ENCODE assay signal across 14 cellular contexts in genomic region chr17:80890551-80890930, GRCh38.
DNase-seq lines count a peak whose midpoint lies in the region; ATAC-seq and TF ChIP-seq lines count a peak whose summit lies in the region.
"Had no signal": no experiment of that assay in that cellular context is flagged by ENCODE, and none has a peak within 500 bp of the region (broad histone marks: within the 10 kb centered on the region; RNA-seq: fewer than 3 reads in every experiment).

No MANE protein-coding gene starts in this region.

- no peak for TF ChIP-seq RAD21 in HCT116 (IDR thresholded peaks at IDR 0.05; ENCODE audit: low read depth)

- H3K4me1 ChIP-seq in BLaER1 treated with 17β-estradiol and CSF1 and Interleukin-3, amounts not matched to agents 10 nM and 100 nM: peaks cover 70 to 99% (median 83%) of the 10 kb centered on the region in 10 experiments
- H3K4me1 ChIP-seq in HCT116 (ENCODE audit: control insufficient read depth in 1 of 2, insufficient read depth in 2 of 2, low read length in 2 of 2) (peaks cover 37 to 48% of the 10 kb centered on the region in 2 experiments), neuronal stem cell (ENCODE audit: control insufficient read depth in 2 of 2, insufficient read depth in 1 of 2, low read depth in 1 of 2, low read length in 2 of 2) (peaks cover 0 to 17% of the 10 kb centered on the region in 2 donors), ovary (ENCODE audit: insufficient read depth) (peaks cover 5% of the 10 kb centered on the region)
- H3K4me1 ChIP-seq: thyroid gland had no signal

- H4K91ac ChIP-seq in neuronal stem cell (ENCODE audit: low read depth, low read length, poor library complexity): no peak overlapping the region

- no peaks in the 10 kb centered on the region for H3K79me2 ChIP-seq in HCT116 (ENCODE audit: insufficient read depth, low read length)

- peaks cover 20 to 52% (median 42%) of the 10 kb centered on the region in 11 experiments for H3K36me3 ChIP-seq in BLaER1 treated with 17β-estradiol and CSF1 and Interleukin-3, amounts not matched to agents 10 nM and 100 nM
- H3K36me3 ChIP-seq in HCT116 (ENCODE audit: control insufficient read depth in 1 of 2, insufficient read depth in 2 of 2, low read length in 2 of 2): peaks cover 2 to 13% of the 10 kb centered on the region in 2 experiments; a peak in 2 of 4 replicates
- peaks cover 16 to 43% of the 10 kb centered on the region in 2 donors for H3K36me3 ChIP-seq in neuronal stem cell (replicated peaks in 1 of 2; ENCODE audit: control insufficient read depth in 2 of 2, insufficient read depth in 2 of 2, low read length in 2 of 2)
- H3K36me3 ChIP-seq in ovary: no peaks in the 10 kb centered on the region

- RAD21 ChIA-PET in HCT116 (lab: Charles Lee; ENCODE audit: low non-redundant PET in 1 of 2, low total read pairs in 2 of 2, uncharacterized antibody in 2 of 2, unreplicated experiment in 2 of 2): no interaction called here

- no peak overlapping the region for H2BK12ac ChIP-seq in neuronal stem cell (ENCODE audit: low read length)

- TF ChIP-seq EP300 in ovary (IDR thresholded peaks at IDR 0.05): no peak

- peaks cover 3% of the 10 kb centered on the region for H3K79me1 ChIP-seq in neuronal stem cell (ENCODE audit: low read depth, low read length)

- intact Hi-C loops in HCT116 (cut with micrococcal nuclease): loop anchor here (2.0 to 10.0 kb wide), 3 partner anchors 24 to 436 kb away; no protein-coding TSS in a partner anchor
- intact Hi-C loops in ovary (cut with DNase I): no loop called here

- no peak overlapping the region for H3K4ac ChIP-seq in neuronal stem cell (ENCODE audit: low read length)

- peak overlapping the region; percentile 37 for H2AK5ac ChIP-seq in neuronal stem cell (ENCODE audit: low read depth, low read length)

- H2BK15ac ChIP-seq in neuronal stem cell (ENCODE audit: low read length): no peak overlapping the region

- WGBS in neuronal stem cell (ENCODE audit: extremely low coverage in 2 of 2, insufficient read length in 2 of 2, insufficient replicate concordance in 1 of 2), 2 donors: no CpG with 5 or more reads among the region's 17 CpGs
- WGBS in ovary, 3 donors: 90 to 95% (median 92%) methylated on average over 17 of the region's 17 CpGs

- POLR2A ChIA-PET in HCT116 (lab: Charles Lee): no interaction called here
- POLR2A ChIA-PET in activated naive CD8-positive, alpha-beta T cell treated with anti-CD3 and anti-CD28 coated beads, Interleukin-2, amount 10 ng/mL, durations not matched to agents 7 days and 5 days (lab: Charles Lee): interaction anchor here (1.3 to 2.2 kb wide), 2 partner anchors 43 to 45 kb away, joined by 4 to 9 read pairs; no protein-coding TSS in a partner anchor

- TF ChIP-seq POLR2A in HCT116 (IDR thresholded peaks at IDR 0.05; ENCODE audit: borderline replicate concordance, extremely low read depth, insufficient read depth, insufficient read length): no peak
- TF ChIP-seq POLR2A in ovary (IDR thresholded peaks at IDR 0.05): no peak

- no peak overlapping the region for H3K23ac ChIP-seq in neuronal stem cell (ENCODE audit: low read depth, low read length, poor library complexity)

- DNase-seq in HCT116 (ENCODE audit: low read depth, low spot score): no peak
- DNase-seq in activated naive CD8-positive, alpha-beta T cell treated with anti-CD3 and anti-CD28 coated beads, Interleukin-2, amount 10 ng/mL, durations not matched to agents 7 days and 5 days: no peak
- DNase-seq in neuronal stem cell (ENCODE audit: low spot score): no peak
- no peak for DNase-seq in NCI-H446 (lab: John Stamatoyannopoulos, UW)
- DNase-seq in ovary: no peak
- no peak for DNase-seq in NCI-H226
- DNase-seq: activated CD8-positive, alpha-beta memory T cell treated with anti-CD3 and anti-CD28 coated beads, Interleukin-2, amount 50 U/mL, for 4 hours; dermis blood vessel endothelial cell; NCI-H446 treated with DMSO at 0.1 percent for 48 hours; thyroid gland had no signal

- H3K9me3 ChIP-seq in BLaER1 treated with 17β-estradiol and CSF1 and Interleukin-3, amounts not matched to agents 10 nM and 100 nM (replicated peaks in 1 of 11): no peaks in the 10 kb centered on the region
- H3K9me3 ChIP-seq in HCT116 (ENCODE audit: control insufficient read depth in 1 of 2, insufficient read depth in 1 of 2, low read depth in 1 of 2, low read length in 2 of 2) (no peaks in the 10 kb centered on the region), neuronal stem cell (replicated peaks in 1 of 2; ENCODE audit: control insufficient read depth in 2 of 2, insufficient read depth in 1 of 2, low read depth in 1 of 2, low read length in 2 of 2) (no peaks in the 10 kb centered on the region), ovary (no peaks in the 10 kb centered on the region)
- H3K9me3 ChIP-seq: heart left ventricle, thyroid gland had no signal

- CTCF ChIA-PET in HCT116 (lab: Charles Lee): interaction anchor here (0.5 kb wide), 1 partner anchor 156 kb away, joined by 3 read pairs; no protein-coding TSS in a partner anchor

- peaks cover 28% of the 10 kb centered on the region for H3K36me3 Mint-ChIP-seq in activated naive CD8-positive, alpha-beta T cell treated with anti-CD3 and anti-CD28 coated beads, Interleukin-2, amount 10 ng/mL, durations not matched to agents 7 days and 5 days

- peaks cover 23 to 53% (median 42%) of the 10 kb centered on the region in 11 experiments for H3K27me3 ChIP-seq in BLaER1 treated with 17β-estradiol and CSF1 and Interleukin-3, amounts not matched to agents 10 nM and 100 nM
- H3K27me3 ChIP-seq in HCT116 (ENCODE audit: insufficient read depth, low read length) (no peaks in the 10 kb centered on the region), neuronal stem cell (ENCODE audit: control insufficient read depth in 3 of 3, insufficient read depth in 3 of 3, low read depth in 1 of 3, low read length in 3 of 3) (no peaks in the 10 kb centered on the region), ovary (no peaks in the 10 kb centered on the region)
- H3K27me3 ChIP-seq: heart left ventricle, thyroid gland had no signal

- H3K4me3 ChIP-seq in BLaER1 treated with 17β-estradiol and CSF1 and Interleukin-3, amounts not matched to agents 10 nM and 100 nM: peak overlapping the region in 6 of 10 experiments; percentile 17 to 41 (median 28); a peak in 11 of 20 replicates
- H3K4me3 ChIP-seq in HCT116 (replicated peaks in 1 of 2; ENCODE audit: low read depth in 1 of 2, low read length in 2 of 2): peak overlapping the region; percentile 23 to 47; a peak in 3 of 4 replicates
- no peak overlapping the region for H3K4me3 ChIP-seq in neuronal stem cell (ENCODE audit: low read length in 2 of 2)
- H3K4me3 ChIP-seq in ovary: no peak overlapping the region
- H3K4me3 ChIP-seq: thyroid gland had no signal

- ATAC-seq in HCT116 (no peak), GM18870 (IDR thresholded peaks at IDR 0.05; ENCODE audit: unreplicated experiment) (no peak)
- no peak for ATAC-seq in activated naive CD8-positive, alpha-beta T cell treated with anti-CD3 and anti-CD28 coated beads, Interleukin-2, amount 10 ng/mL, durations not matched to agents 7 days and 5 days (ENCODE audit: low read depth)

- H2BK120ac ChIP-seq in neuronal stem cell (ENCODE audit: low read depth, low read length): no peak overlapping the region

- peak overlapping the region; percentile 17 for H3K18ac ChIP-seq in neuronal stem cell (ENCODE audit: low read length)

- BruUV-seq in HCT116 (replicated peaks; lab: Mats Ljungman, UMichigan): no TSS peak

- TF ChIP-seq CTCF in HCT116 (IDR thresholded peaks at IDR 0.05 in 2 of 3, conservative IDR thresholded peaks at IDR 0.05 in 1 of 3; ENCODE audit: borderline replicate concordance in 1 of 3, insufficient read depth in 1 of 3, low read depth in 2 of 3, low read length in 2 of 3) (peak in 2 of 3 experiments; percentile 20 to 56; a peak in 3 of 6 replicates), ovary (IDR thresholded peaks at IDR 0.05) (no peak)

- peak overlapping the region; percentile 89 to 98 (median 95) for H3K4me2 ChIP-seq in BLaER1 treated with 17β-estradiol and CSF1 and Interleukin-3, amounts not matched to agents 10 nM and 100 nM
- H3K4me2 ChIP-seq in HCT116 (ENCODE audit: low read length) (peak overlapping the region; percentile 83), neuronal stem cell (ENCODE audit: insufficient read depth, low read length, poor library complexity, severe bottlenecking) (no peak overlapping the region)

- H3K27ac ChIP-seq in BLaER1 treated with 17β-estradiol and CSF1 and Interleukin-3, amounts not matched to agents 10 nM and 100 nM: peak overlapping the region in 10 of 11 experiments; percentile 51 to 72 (median 66); a peak in 15 of 22 replicates
- H3K27ac ChIP-seq in HCT116 (ENCODE audit: low read depth, low read length): peak overlapping the region; percentile 96
- H3K27ac ChIP-seq in neuronal stem cell (replicated peaks; ENCODE audit: low read length): no peak overlapping the region
- no peak overlapping the region for H3K27ac ChIP-seq in ovary
- H3K27ac ChIP-seq: thyroid gland had no signal

- H2AFZ ChIP-seq in HCT116 (ENCODE audit: low read depth, low read length, poor library complexity, severe bottlenecking): no peak overlapping the region
- no peak overlapping the region for H2AFZ ChIP-seq in neuronal stem cell (ENCODE audit: low read length)

- H3K4me1 Mint-ChIP-seq in activated naive CD8-positive, alpha-beta T cell treated with anti-CD3 and anti-CD28 coated beads, Interleukin-2, amount 10 ng/mL, durations not matched to agents 7 days and 5 days: peaks cover 58% of the 10 kb centered on the region

- no peak overlapping the region for H2BK5ac ChIP-seq in neuronal stem cell (ENCODE audit: low read length)

- H3K27ac Mint-ChIP-seq in activated naive CD8-positive, alpha-beta T cell treated with anti-CD3 and anti-CD28 coated beads, Interleukin-2, amount 10 ng/mL, durations not matched to agents 7 days and 5 days: peak overlapping the region; percentile 85

- H3K9ac ChIP-seq in BLaER1 treated with 17β-estradiol and CSF1 and Interleukin-3, amounts not matched to agents 10 nM and 100 nM: peak overlapping the region in 9 of 11 experiments; percentile 43 to 66 (median 51); a peak in 16 of 22 replicates
- peak overlapping the region; percentile 65 for H3K9ac ChIP-seq in HCT116 (ENCODE audit: low read length)
- no peak overlapping the region for H3K9ac ChIP-seq in neuronal stem cell (ENCODE audit: low read depth, low read length, poor library complexity)
- H3K9ac ChIP-seq: KMS-11 had no signal

- H3K4me3 Mint-ChIP-seq in activated naive CD8-positive, alpha-beta T cell treated with anti-CD3 and anti-CD28 coated beads, Interleukin-2, amount 10 ng/mL, durations not matched to agents 7 days and 5 days: peak overlapping the region; percentile 72

- H4K20me1 ChIP-seq in BLaER1 treated with 17β-estradiol and CSF1 and Interleukin-3, amounts not matched to agents 10 nM and 100 nM: peaks cover 68 to 100% (median 95%) of the 10 kb centered on the region in 11 experiments; a peak in 21 of 22 replicates
- no peaks in the 10 kb centered on the region; the same call in 1 of the 2 replicates for H4K20me1 ChIP-seq in HCT116 (ENCODE audit: insufficient read depth)

- H3K27me3 Mint-ChIP-seq in activated naive CD8-positive, alpha-beta T cell treated with anti-CD3 and anti-CD28 coated beads, Interleukin-2, amount 10 ng/mL, durations not matched to agents 7 days and 5 days: no peaks in the 10 kb centered on the region

- no peak overlapping the region for H4K8ac ChIP-seq in neuronal stem cell (ENCODE audit: low read depth, low read length)

- H3K9me3 Mint-ChIP-seq in activated naive CD8-positive, alpha-beta T cell treated with anti-CD3 and anti-CD28 coated beads, Interleukin-2, amount 10 ng/mL, durations not matched to agents 7 days and 5 days: no peaks in the 10 kb centered on the region

- no peak overlapping the region for H3K14ac ChIP-seq in neuronal stem cell (ENCODE audit: low read length)

- no peaks in the 10 kb centered on the region for H3K9me2 ChIP-seq in HCT116 (ENCODE audit: insufficient read depth)

Comparison
In these comparisons a context has a peak if more than half of its experiments do, and no peak if none do; other contexts are left out.
1. H3K27ac ChIP-seq: peak in BLaER1 treated with 17β-estradiol and CSF1 and Interleukin-3, amounts not matched to agents 10 nM and 100 nM (10 of 11) and HCT116 (single experiment); none in neuronal stem cell (single experiment) and ovary (0 of 2).
2. H3K4me3 ChIP-seq: peak in BLaER1 treated with 17β-estradiol and CSF1 and Interleukin-3, amounts not matched to agents 10 nM and 100 nM (6 of 10) and HCT116 (2 of 2); none in neuronal stem cell (0 of 2) and ovary (single experiment).
3. CTCF ChIP-seq: peak in HCT116 (2 of 3); none in ovary (0 of 3).